Comparison of ENCODE assay signal across 8 cellular contexts in the genomic region with DNA sequence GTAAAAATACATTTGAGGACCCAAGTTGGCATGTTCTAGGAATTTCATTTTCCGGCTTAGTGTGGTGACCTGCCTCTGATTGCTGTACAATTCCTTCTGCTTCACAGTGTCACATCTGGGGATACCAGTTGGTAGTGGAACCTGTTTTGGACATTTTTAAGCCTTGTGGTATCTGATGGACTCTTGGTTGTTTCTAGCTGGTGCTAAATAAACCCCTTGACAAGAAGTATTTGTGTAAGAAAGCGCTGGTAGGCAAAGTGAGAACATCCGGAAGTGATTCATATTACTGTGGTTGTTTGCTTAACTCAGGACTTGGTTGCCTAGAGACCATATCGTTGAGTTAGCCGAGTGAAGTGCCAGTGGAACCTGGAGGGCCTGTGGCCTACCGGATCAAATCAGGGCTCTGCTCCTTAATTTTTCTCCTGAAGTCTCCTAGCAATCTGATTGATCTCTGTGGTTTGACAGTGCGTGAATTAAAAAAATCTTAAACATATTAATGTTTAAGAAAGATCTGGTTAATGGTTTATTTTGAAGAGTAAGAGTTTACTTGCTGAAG. TPM values are rescaled to one million over a fixed set of nuclear protein-coding genes. Genes with fewer than 3 reads are reported as not detected.
DNase-seq lines count a peak whose midpoint lies in the region; ATAC-seq and TF ChIP-seq lines count a peak whose summit lies in the region.

No MANE protein-coding gene starts in this region.

- intact Hi-C loops in lower lobe of right lung (cut with DNase I): no loop called here

- ATAC-seq in GM19025 (IDR thresholded peaks at IDR 0.05; ENCODE audit: low read depth, unreplicated experiment): peak; percentile 100
- ATAC-seq in HG03139 (IDR thresholded peaks at IDR 0.05; ENCODE audit: unreplicated experiment): peak; percentile 97
- ATAC-seq in lower lobe of right lung: peak; percentile 97
- ATAC-seq in stimulated activated effector memory CD8-positive, alpha-beta T cell treated with anti-CD3 and anti-CD28 coated beads, Interleukin-12 subunit alpha, Interleukin-12 subunit beta, amount 100 ng/mL, for 72 hours: peak; percentile 100

- peak; percentile 62 for DNase-seq in Ammon's horn (ENCODE audit: low spot score)
- peak; percentile 73 for DNase-seq in NCI-H2196 treated with DMSO at 0.1 percent for 48 hours (lab: John Stamatoyannopoulos, UW; ENCODE audit: unreplicated experiment)
- DNase-seq in activated CD4-positive, CD25-positive, alpha-beta regulatory T cell treated with anti-CD3 and anti-CD28 coated beads, Interleukin-2, amount 50 U/mL, for 16 hours (ENCODE audit: low read depth, low spot score): peak; percentile 50
- DNase-seq in dermis microvascular lymphatic vessel endothelial cell (ENCODE audit: low read depth in 2 of 2): peak; percentile 97 to 98
- peak; percentile 76 for DNase-seq in lower lobe of right lung
- peak; percentile 28 to 66 for DNase-seq in stimulated activated effector memory CD8-positive, alpha-beta T cell treated with anti-CD3 and anti-CD28 coated beads, Interleukin-12 subunit alpha, Interleukin-12 subunit beta, amount 100 ng/mL, for 72 hours (ENCODE audit: low spot score in 2 of 2)

- TF ChIP-seq CTCF in lower lobe of right lung (IDR thresholded peaks at IDR 0.05): no peak

- no peaks in the 10 kb centered on the region for H3K27me3 ChIP-seq in lower lobe of right lung (ENCODE audit: low read depth)

- H3K4me1 Mint-ChIP-seq in stimulated activated effector memory CD8-positive, alpha-beta T cell treated with anti-CD3 and anti-CD28 coated beads, Interleukin-12 subunit alpha, Interleukin-12 subunit beta, amount 100 ng/mL, for 72 hours: peaks cover 63% of the 10 kb centered on the region

- H3K36me3 ChIP-seq in lower lobe of right lung: peaks cover 9% of the 10 kb centered on the region

- no peaks in the 10 kb centered on the region for H3K9me3 ChIP-seq in lower lobe of right lung

- peak overlapping the region; percentile 87 for H3K27ac ChIP-seq in lower lobe of right lung

- H3K4me1 ChIP-seq in lower lobe of right lung: peaks cover 91% of the 10 kb centered on the region

- peaks cover 60% of the 10 kb centered on the region for H3K36me3 Mint-ChIP-seq in stimulated activated effector memory CD8-positive, alpha-beta T cell treated with anti-CD3 and anti-CD28 coated beads, Interleukin-12 subunit alpha, Interleukin-12 subunit beta, amount 100 ng/mL, for 72 hours

- H3K27ac Mint-ChIP-seq in stimulated activated effector memory CD8-positive, alpha-beta T cell treated with anti-CD3 and anti-CD28 coated beads, Interleukin-12 subunit alpha, Interleukin-12 subunit beta, amount 100 ng/mL, for 72 hours: peak overlapping the region; percentile 96

- peak overlapping the region; percentile 4 for H3K4me3 ChIP-seq in lower lobe of right lung

- no peaks in the 10 kb centered on the region for H3K9me3 Mint-ChIP-seq in stimulated activated effector memory CD8-positive, alpha-beta T cell treated with anti-CD3 and anti-CD28 coated beads, Interleukin-12 subunit alpha, Interleukin-12 subunit beta, amount 100 ng/mL, for 72 hours

- H3K4me3 Mint-ChIP-seq in stimulated activated effector memory CD8-positive, alpha-beta T cell treated with anti-CD3 and anti-CD28 coated beads, Interleukin-12 subunit alpha, Interleukin-12 subunit beta, amount 100 ng/mL, for 72 hours: peak overlapping the region; percentile 62

RNA-seq across cellular contexts. Expression of a gene that starts 12.8 kb away (rescaled TPM):
- 139 and 145 TPM in 2 replicates for total RNA-seq in dermis microvascular lymphatic vessel endothelial cell
- 265 TPM for total RNA-seq in lower lobe of right lung

RNA-seq across cellular contexts. Expression of a gene that starts 48.8 kb away (rescaled TPM):
- total RNA-seq in dermis microvascular lymphatic vessel endothelial cell: 0.64 and 1.1 TPM in 2 replicates
- total RNA-seq in lower lobe of right lung: 5.5 TPM

Comparison
In these comparisons a context has a peak if more than half of its experiments do, and no peak if none do; other contexts are left out.
1. Peak in every context shown above with its lines: DNase-seq, ATAC-seq, H3K4me3 ChIP-seq and H3K27ac ChIP-seq.
2. DNase-seq: peak in every context shown above with its lines; median percentile 98 in dermis microvascular lymphatic vessel endothelial cell; 76 in lower lobe of right lung; 73 in NCI-H2196 treated with DMSO at 0.1 percent for 48 hours; 62 in Ammon's horn; 50 in activated CD4-positive, CD25-positive, alpha-beta regulatory T cell treated with anti-CD3 and anti-CD28 coated beads, Interleukin-2, amount 50 U/mL, for 16 hours; 47 in stimulated activated effector memory CD8-positive, alpha-beta T cell treated with anti-CD3 and anti-CD28 coated beads, Interleukin-12 subunit alpha, Interleukin-12 subunit beta, amount 100 ng/mL, for 72 hours.